ENCODE assay signal across 9 cellular contexts in genomic region chr3:59573911-59574310, GRCh38.
DNase-seq lines count a peak whose midpoint lies in the region; ATAC-seq, FAIRE-seq and TF ChIP-seq lines count a peak whose summit lies in the region.
"Had no signal": no experiment of that assay in that cellular context is flagged by ENCODE, and none has a peak within 500 bp of the region (broad histone marks: within the 10 kb centered on the region; RNA-seq: fewer than 3 reads in every experiment).

No MANE protein-coding gene starts in this region.

- no peaks in the 10 kb centered on the region for H3K36me3 ChIP-seq in prostate gland

- H3K4me1 ChIP-seq in prostate gland (replicated peaks), result no peaks in the 10 kb centered on the region

- no peak for TF ChIP-seq POLR2A in prostate gland (IDR thresholded peaks at IDR 0.05)

- no peak overlapping the region for H3K4me3 ChIP-seq in prostate gland

- intact Hi-C loops in prostate gland (cut with DNase I), result loop anchor here (2.0 to 10.0 kb wide), 2 partner anchors 285 to 929 kb away; no protein-coding TSS in a partner anchor

- TF ChIP-seq CTCF in VCaP (conservative IDR thresholded peaks at IDR 0.05), result no peak
- peak in 1 of 4 experiments; percentile 9 for TF ChIP-seq CTCF in prostate gland (IDR thresholded peaks at IDR 0.05)

- peak; percentile 74 for FAIRE-seq in frontal cortex (lab: Jason Lieb, UNC)

- no peaks in the 10 kb centered on the region for H3K9me3 ChIP-seq in prostate gland

- no peaks in the 10 kb centered on the region for H3K27me3 ChIP-seq in prostate gland (replicated peaks; ENCODE audit: insufficient read depth)

- ATAC-seq in HG03097 (IDR thresholded peaks at IDR 0.05; ENCODE audit: low FRiP score, unreplicated experiment), result no peak

- peak; percentile 80 for DNase-seq in G401 (ENCODE audit: low spot score)
- peak in 1 of 2 donors; percentile 18 for DNase-seq in frontal cortex (ENCODE audit: low spot score in 2 of 2)
- peak; percentile 73 for DNase-seq in prostate gland (ENCODE audit: low spot score)
- DNase-seq in UCSD-AML1 (lab: John Stamatoyannopoulos, UW; ENCODE audit: unreplicated experiment), result no peak
- DNase-seq in RPMI8226, result no peak
- no peak for DNase-seq in NCI-H2107 (lab: John Stamatoyannopoulos, UW)
- DNase-seq: DND-41 had no signal

- WGBS in prostate gland, result 26% methylated on average over 4 of the region's 4 CpGs

- in situ Hi-C loops in G401 (cut with HindIII; ENCODE audit: low sequenced_read_pairs), result no loop called here

- H3K27ac ChIP-seq in VCaP (peak overlapping the region; percentile 47), prostate gland (no peak overlapping the region)

Comparison
In these comparisons a context has a peak if more than half of its experiments do, and no peak if none do; other contexts are left out.
1. DNase-seq: peak in G401 (single experiment) and prostate gland (single experiment); none in UCSD-AML1 (single experiment), RPMI8226 (single experiment) and NCI-H2107 (single experiment).